ENCODE assay signal across 2 cellular contexts in genomic region chr1:42845866-42846256, GRCh38.
TF ChIP-seq lines count a peak whose summit lies in the region.

No MANE protein-coding gene starts in this region.

TF ChIP-seq in H1, 55 proteins besides CTCF, POLR2A, EP300 and RAD21:
- TF ChIP-seq MAX (IDR thresholded peaks at IDR 0.05) = peak; percentile 92
- TF ChIP-seq E2F6 (IDR thresholded peaks at IDR 0.05) = peak; percentile 73
- TF ChIP-seq USF2 (IDR thresholded peaks at IDR 0.05; ENCODE audit: low read length) = no peak
- TF ChIP-seq CEBPB (IDR thresholded peaks at IDR 0.05; ENCODE audit: low read depth, low read length) = no peak
- no peak for TF ChIP-seq HDAC6 (IDR thresholded peaks at IDR 0.05; ENCODE audit: low read depth, low read length)
- no peak for TF ChIP-seq SP2 (IDR thresholded peaks at IDR 0.05; ENCODE audit: low read length)
- TF ChIP-seq EZH2 (IDR thresholded peaks at IDR 0.05; ENCODE audit: low read depth, low read length, severe bottlenecking) = no peak
- 0 out of 4 replicates have a peak, but pooled peaks of 1 of the 2 experiments have one; percentile 6 for TF ChIP-seq HDAC2 (IDR thresholded peaks at IDR 0.05; ENCODE audit: borderline replicate concordance in 1 of 2, low read depth in 2 of 2, low read length in 2 of 2)
- 0 out of 4 replicates have a peak, but pooled peaks of 1 of the 2 experiments have one; percentile 22 for TF ChIP-seq SIN3A (conservative IDR thresholded peaks at IDR 0.05 in 1 of 2, IDR thresholded peaks at IDR 0.05 in 1 of 2; ENCODE audit: low read depth in 1 of 2, low read length in 2 of 2)
- 0 out of 2 replicates have a peak, but pooled peaks have one; percentile 17 for TF ChIP-seq SP1 (IDR thresholded peaks at IDR 0.05; ENCODE audit: low read depth, low read length)
- no peak for TF ChIP-seq TCF12 (IDR thresholded peaks at IDR 0.05; ENCODE audit: low read depth, low read length)
TF ChIP-seq in H1: peak in this region for 5.

TF ChIP-seq in neural cell, 6 proteins besides CTCF, POLR2A, EP300 and RAD21:
- TF ChIP-seq MXI1 (conservative IDR thresholded peaks at IDR 0.05; ENCODE audit: poor library complexity, severe bottlenecking) (no peak), EZH2 (IDR thresholded peaks at IDR 0.05; ENCODE audit: borderline replicate concordance, insufficient read depth, low read length, poor library complexity, severe bottlenecking) (no peak), SMC3 (conservative IDR thresholded peaks at IDR 0.05; ENCODE audit: poor library complexity) (no peak), TAF1 (IDR thresholded peaks at IDR 0.05; ENCODE audit: low read depth) (no peak), REST (IDR thresholded peaks at IDR 0.05; ENCODE audit: borderline replicate concordance) (no peak), POLR2AphosphoS5 (IDR thresholded peaks at IDR 0.05) (no peak)
